17 cellular contexts compared by ENCODE assay signal in the genomic region with DNA sequence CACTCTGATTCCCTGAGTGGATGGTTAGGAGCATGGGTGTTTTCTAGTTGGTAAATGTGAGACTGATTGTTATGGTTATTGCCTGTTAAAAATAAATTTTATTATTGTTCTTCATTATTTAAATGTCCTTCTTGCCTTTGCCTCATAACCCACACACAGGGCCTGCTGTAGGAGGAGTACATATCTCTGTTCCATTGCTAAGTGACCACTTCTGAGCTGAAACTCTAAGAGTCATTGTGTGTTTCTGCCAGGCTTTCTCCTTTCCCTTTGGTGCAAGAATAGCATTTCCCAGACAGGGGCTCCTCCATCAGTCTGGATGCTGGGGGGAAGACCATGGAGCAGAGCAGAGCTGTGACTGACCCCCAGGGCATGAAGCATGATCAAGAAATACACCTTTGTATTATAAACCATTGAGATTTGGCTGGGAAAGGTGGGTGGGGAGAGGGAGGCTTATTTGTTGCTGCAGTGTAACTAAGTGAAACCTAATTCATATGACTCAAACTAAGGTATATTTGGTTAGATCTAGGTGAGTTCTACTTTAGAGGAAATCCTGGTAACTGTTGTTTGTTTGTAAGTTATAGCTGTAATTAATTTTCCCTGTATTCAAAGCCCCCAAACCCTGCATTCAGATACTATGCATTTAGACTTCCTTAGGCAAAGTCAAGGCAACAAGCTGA.
DNase-seq lines count a peak whose midpoint lies in the region; ATAC-seq and TF ChIP-seq lines count a peak whose summit lies in the region.
"Had no signal": no experiment of that assay in that cellular context is flagged by ENCODE, and none has a peak within 500 bp of the region (broad histone marks: within the 10 kb centered on the region; RNA-seq: fewer than 3 reads in every experiment).

No MANE protein-coding gene starts in this region.

- ATAC-seq in DND-41 (ENCODE audit: insufficient read depth, low read depth) = no peak
- ATAC-seq: GM12878 had no signal

- H3K27me3 ChIP-seq in DND-41 (ENCODE audit: insufficient read depth, low read length, poor library complexity) (no peaks in the 10 kb centered on the region), mesenchymal stem cell (ENCODE audit: control insufficient read depth in 1 of 2, insufficient read depth in 1 of 2, low read length in 2 of 2) (no peaks in the 10 kb centered on the region)

- H2BK5ac ChIP-seq in mesenchymal stem cell (ENCODE audit: low read depth, low read length, poor library complexity, severe bottlenecking) = no peak overlapping the region

- H3K4me2 ChIP-seq in DND-41 (ENCODE audit: insufficient read depth, low read length) (no peak overlapping the region), mesenchymal stem cell (ENCODE audit: low read length, poor library complexity, severe bottlenecking) (no peak overlapping the region)

- no peak overlapping the region for H3K9ac ChIP-seq in DND-41 (ENCODE audit: low read depth, low read length)
- no peak overlapping the region for H3K9ac ChIP-seq in mesenchymal stem cell (ENCODE audit: low read length)
- H3K9ac ChIP-seq: GM23248 had no signal

- no peaks in the 10 kb centered on the region for H4K20me1 ChIP-seq in DND-41 (ENCODE audit: insufficient read depth, low read length)

- H2AK5ac ChIP-seq in mesenchymal stem cell (ENCODE audit: low read length, severe bottlenecking) = no peak overlapping the region

- H3K4me1 ChIP-seq in DND-41 (ENCODE audit: insufficient read depth, low read length) (peaks cover 27% of the 10 kb centered on the region), mesenchymal stem cell (ENCODE audit: control insufficient read depth, insufficient read depth, low read depth, low read length) (no peaks in the 10 kb centered on the region)

- DNase-seq in activated CD4-positive, alpha-beta T cell treated with anti-CD3 and anti-CD28 coated beads, Interleukin-2, amount 10 ng/mL, durations not matched to agents 24 days and 14 days = no peak
- DNase-seq in activated CD4-positive, alpha-beta T cell treated with anti-CD3 and anti-CD28 coated beads, Interleukin-2, amount 50 U/mL, for 1 hour = no peak
- no peak for DNase-seq in DND-41
- DNase-seq in activated T-helper 1 cell treated with anti-CD3 and anti-CD28 coated beads, Interleukin-12 subunit alpha, Interleukin-12 subunit beta, Interleukin-2, Interleukin-4 antibody, amounts not matched to agents 30 ng/mL and 10 ng/mL and 1 ng/mL, durations not matched to agents 14 hours and 24 hours and 36 hours (ENCODE audit: low spot score) = no peak
- DNase-seq in mesenchymal stem cell = no peak
- no peak for DNase-seq in NCI-H2081 treated with DMSO at 0.1 percent for 48 hours (lab: John Stamatoyannopoulos, UW)
- DNase-seq in NCI-H226 = no peak
- DNase-seq in NCI-H1436 treated with DMSO at 0.1 percent for 48 hours (lab: John Stamatoyannopoulos, UW) = no peak
- DNase-seq: DMS53, GM23248, HFFc6, KBM-7, NCI-H1048, NCI-H1694, NCI-H2171, NCI-H510A treated with DMSO at 0.1 percent for 48 hours had no signal

- no peak overlapping the region for H3K23ac ChIP-seq in mesenchymal stem cell (ENCODE audit: low read length in 2 of 2)

- no peaks in the 10 kb centered on the region for H3K79me2 ChIP-seq in DND-41 (ENCODE audit: insufficient read depth, low read length)

- H3K9me3 ChIP-seq in DND-41 (ENCODE audit: insufficient read depth, low read length, severe bottlenecking) (no peaks in the 10 kb centered on the region), mesenchymal stem cell (ENCODE audit: control insufficient read depth, low read length) (no peaks in the 10 kb centered on the region)

- peak overlapping the region in 1 of 2 experiments; percentile 76 for H3K18ac ChIP-seq in mesenchymal stem cell (ENCODE audit: low read depth in 1 of 2, low read length in 2 of 2)

- H3K36me3 Mint-ChIP-seq in activated CD4-positive, alpha-beta T cell treated with anti-CD3 and anti-CD28 coated beads, Interleukin-2, amount 10 ng/mL, durations not matched to agents 24 days and 14 days (ENCODE audit: low read depth) = no peaks in the 10 kb centered on the region
- H3K36me3 Mint-ChIP-seq in activated T-helper 1 cell treated with anti-CD3 and anti-CD28 coated beads, Interleukin-12 subunit alpha, Interleukin-12 subunit beta, Interleukin-2, Interleukin-4 antibody, amounts not matched to agents 30 ng/mL and 10 ng/mL and 1 ng/mL, durations not matched to agents 14 hours and 24 hours and 36 hours (ENCODE audit: low read depth) = no peaks in the 10 kb centered on the region

- no peaks in the 10 kb centered on the region for H3K79me1 ChIP-seq in mesenchymal stem cell (replicated peaks; ENCODE audit: low read length, poor library complexity, severe bottlenecking)

- no peak for TF ChIP-seq CTCF in DND-41 (IDR thresholded peaks at IDR 0.05; ENCODE audit: borderline replicate concordance, extremely low read depth, low read length, poor library complexity, severe bottlenecking)

- no peak overlapping the region for H3K4me3 Mint-ChIP-seq in activated CD4-positive, alpha-beta T cell treated with anti-CD3 and anti-CD28 coated beads, Interleukin-2, amount 10 ng/mL, durations not matched to agents 24 days and 14 days
- no peak overlapping the region for H3K4me3 Mint-ChIP-seq in activated T-helper 1 cell treated with anti-CD3 and anti-CD28 coated beads, Interleukin-12 subunit alpha, Interleukin-12 subunit beta, Interleukin-2, Interleukin-4 antibody, amounts not matched to agents 30 ng/mL and 10 ng/mL and 1 ng/mL, durations not matched to agents 14 hours and 24 hours and 36 hours
- H3K4me3 Mint-ChIP-seq: HFFc6 had no signal

- no peak overlapping the region for H3K4me3 ChIP-seq in DND-41 (ENCODE audit: low read depth in 1 of 2, low read length in 2 of 2)
- no peak overlapping the region for H3K4me3 ChIP-seq in mesenchymal stem cell (ENCODE audit: insufficient read depth in 1 of 2, low read depth in 1 of 2, low read length in 2 of 2)
- H3K4me3 ChIP-seq: GM12878, GM23248 had no signal

- H3K9me3 Mint-ChIP-seq in activated CD4-positive, alpha-beta T cell treated with anti-CD3 and anti-CD28 coated beads, Interleukin-2, amount 10 ng/mL, durations not matched to agents 24 days and 14 days = no peaks in the 10 kb centered on the region
- H3K9me3 Mint-ChIP-seq in activated T-helper 1 cell treated with anti-CD3 and anti-CD28 coated beads, Interleukin-12 subunit alpha, Interleukin-12 subunit beta, Interleukin-2, Interleukin-4 antibody, amounts not matched to agents 30 ng/mL and 10 ng/mL and 1 ng/mL, durations not matched to agents 14 hours and 24 hours and 36 hours = no peaks in the 10 kb centered on the region
- H3K9me3 Mint-ChIP-seq: HFFc6 had no signal

- no peak overlapping the region for H3K27ac ChIP-seq in DND-41 (ENCODE audit: low read length)
- no peak overlapping the region for H3K27ac ChIP-seq in mesenchymal stem cell (ENCODE audit: low read length, poor library complexity, severe bottlenecking)
- H3K27ac ChIP-seq: GM23248 had no signal

- H2AFZ ChIP-seq in DND-41 (ENCODE audit: low read depth, low read length) (peak overlapping the region; percentile 47; the same call in 1 of the 2 replicates), mesenchymal stem cell (ENCODE audit: low read depth, low read length) (no peak overlapping the region)
- H2AFZ ChIP-seq: GM23248 had no signal

- intact Hi-C loops in activated CD4-positive, alpha-beta T cell treated with anti-CD3 and anti-CD28 coated beads, Interleukin-2, amount 10 ng/mL, durations not matched to agents 24 days and 14 days (cut with micrococcal nuclease) = no loop called here
- intact Hi-C loops in activated T-helper 1 cell treated with anti-CD3 and anti-CD28 coated beads, Interleukin-12 subunit alpha, Interleukin-12 subunit beta, Interleukin-2, Interleukin-4 antibody, amounts not matched to agents 30 ng/mL and 10 ng/mL and 1 ng/mL, durations not matched to agents 14 hours and 24 hours and 36 hours (cut with micrococcal nuclease) = no loop called here

- no peaks in the 10 kb centered on the region for H3K36me3 ChIP-seq in DND-41 (ENCODE audit: insufficient read depth, low read length)
- no peaks in the 10 kb centered on the region for H3K36me3 ChIP-seq in mesenchymal stem cell (ENCODE audit: control insufficient read depth in 1 of 2, insufficient read depth in 2 of 2, low read depth in 1 of 2, low read length in 2 of 2)

- no peaks in the 10 kb centered on the region for H3K27me3 Mint-ChIP-seq in activated CD4-positive, alpha-beta T cell treated with anti-CD3 and anti-CD28 coated beads, Interleukin-2, amount 10 ng/mL, durations not matched to agents 24 days and 14 days
- H3K27me3 Mint-ChIP-seq in activated T-helper 1 cell treated with anti-CD3 and anti-CD28 coated beads, Interleukin-12 subunit alpha, Interleukin-12 subunit beta, Interleukin-2, Interleukin-4 antibody, amounts not matched to agents 30 ng/mL and 10 ng/mL and 1 ng/mL, durations not matched to agents 14 hours and 24 hours and 36 hours (ENCODE audit: insufficient read depth) = no peaks in the 10 kb centered on the region

- H3K14ac ChIP-seq in mesenchymal stem cell (ENCODE audit: low read length in 2 of 2) = no peak overlapping the region

- H3K4me1 Mint-ChIP-seq in activated CD4-positive, alpha-beta T cell treated with anti-CD3 and anti-CD28 coated beads, Interleukin-2, amount 10 ng/mL, durations not matched to agents 24 days and 14 days = peaks cover 19% of the 10 kb centered on the region
- peaks cover 23% of the 10 kb centered on the region for H3K4me1 Mint-ChIP-seq in activated T-helper 1 cell treated with anti-CD3 and anti-CD28 coated beads, Interleukin-12 subunit alpha, Interleukin-12 subunit beta, Interleukin-2, Interleukin-4 antibody, amounts not matched to agents 30 ng/mL and 10 ng/mL and 1 ng/mL, durations not matched to agents 14 hours and 24 hours and 36 hours (ENCODE audit: low read depth)

- no peak overlapping the region for H2BK120ac ChIP-seq in mesenchymal stem cell (ENCODE audit: low read depth, low read length)

- no peak overlapping the region for H4K91ac ChIP-seq in mesenchymal stem cell (ENCODE audit: low read length)

- no peak overlapping the region for H2BK15ac ChIP-seq in mesenchymal stem cell (ENCODE audit: low read depth, poor library complexity, severe bottlenecking)

- H2BK12ac ChIP-seq in mesenchymal stem cell (ENCODE audit: low read length in 2 of 2) = no peak overlapping the region

- peak overlapping the region; percentile 64 for H3K27ac Mint-ChIP-seq in activated CD4-positive, alpha-beta T cell treated with anti-CD3 and anti-CD28 coated beads, Interleukin-2, amount 10 ng/mL, durations not matched to agents 24 days and 14 days
- peak overlapping the region; percentile 44 for H3K27ac Mint-ChIP-seq in activated T-helper 1 cell treated with anti-CD3 and anti-CD28 coated beads, Interleukin-12 subunit alpha, Interleukin-12 subunit beta, Interleukin-2, Interleukin-4 antibody, amounts not matched to agents 30 ng/mL and 10 ng/mL and 1 ng/mL, durations not matched to agents 14 hours and 24 hours and 36 hours
- H3K27ac Mint-ChIP-seq: HFFc6 had no signal

- peak overlapping the region; percentile 61 for H4K8ac ChIP-seq in mesenchymal stem cell (ENCODE audit: low read length)

- H3K4ac ChIP-seq in mesenchymal stem cell (ENCODE audit: low read depth in 1 of 2, low read length in 2 of 2) = no peak overlapping the region
